8 cellular contexts compared by ENCODE assay signal in the genomic region with DNA sequence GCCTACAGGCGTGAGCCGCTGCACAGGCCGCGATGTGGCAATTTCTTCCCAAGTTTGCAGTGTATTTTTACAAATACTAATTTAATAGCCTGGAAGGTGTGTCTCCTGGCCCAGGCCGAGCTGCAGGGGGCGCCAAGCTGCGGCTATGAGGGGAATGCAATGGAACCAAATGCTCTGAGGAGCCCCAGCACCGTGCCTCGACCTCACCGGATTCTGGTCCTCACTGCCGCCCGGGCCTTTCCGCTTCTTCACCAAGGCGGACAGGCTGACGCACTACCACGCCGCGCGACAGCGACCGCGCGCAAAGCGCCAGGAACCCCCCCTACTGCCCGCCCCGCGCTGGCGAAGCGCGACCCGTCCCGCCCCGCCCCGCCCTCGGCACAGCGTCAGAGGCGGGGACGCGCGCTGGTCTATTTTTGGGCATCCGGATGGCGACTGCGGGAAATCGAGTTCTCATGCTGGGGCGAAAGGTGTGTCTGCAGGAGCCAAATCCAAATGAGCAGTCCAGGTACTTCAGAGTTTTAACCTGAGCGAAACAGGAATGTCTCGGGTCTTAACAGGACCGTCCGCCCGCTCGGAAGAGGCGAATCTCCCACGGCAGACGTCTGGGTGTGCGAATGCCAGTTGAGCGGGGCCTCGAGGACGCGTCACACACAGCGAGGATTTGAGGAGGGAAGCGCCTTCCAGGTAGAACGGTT. TPM values are rescaled to one million over a fixed set of nuclear protein-coding genes. Genes with fewer than 3 reads are reported as not detected.
A peak's percentile ranks its signal among the peaks of the same experiment; 100 is the strongest.
DNase-seq lines count a peak whose midpoint lies in the region; ATAC-seq and TF ChIP-seq lines count a peak whose summit lies in the region.

No MANE protein-coding gene starts in this region.

- H3K9me3 ChIP-seq in Panc1 (ENCODE audit: control insufficient read depth, insufficient read depth, low read depth, low read length), result no peaks in the 10 kb centered on the region; the same call in 1 of the 2 replicates
- peaks cover 0 to 9% (median 0%) of the 10 kb centered on the region in 3 donors for H3K9me3 ChIP-seq in gastroesophageal sphincter
- no peaks in the 10 kb centered on the region for H3K9me3 ChIP-seq in neural progenitor cell (ENCODE audit: low read depth)

- peaks cover 3% of the 10 kb centered on the region for H3K27me3 Mint-ChIP-seq in activated naive CD4-positive, alpha-beta T cell treated with anti-CD3 and anti-CD28 coated beads for 36 hours (ENCODE audit: low read depth)
- peaks cover 4% of the 10 kb centered on the region for H3K27me3 Mint-ChIP-seq in neural progenitor cell (ENCODE audit: insufficient read depth, low read depth)

- intact Hi-C loops in Panc1 (cut with micrococcal nuclease; ENCODE audit: unreplicated experiment), result no loop called here
- intact Hi-C loops in activated naive CD4-positive, alpha-beta T cell treated with anti-CD3 and anti-CD28 coated beads for 36 hours (cut with micrococcal nuclease), result loop anchor here (1.0 kb wide), 2 partner anchors 92 to 168 kb away; a partner anchor contains a TSS

- peaks cover under 1% of the 10 kb centered on the region for H3K36me3 Mint-ChIP-seq in activated naive CD4-positive, alpha-beta T cell treated with anti-CD3 and anti-CD28 coated beads for 36 hours (ENCODE audit: low read depth)
- H3K36me3 Mint-ChIP-seq in neural progenitor cell, result no peaks in the 10 kb centered on the region

- BruUV-seq in Panc1 (replicated peaks; lab: Mats Ljungman, UMichigan), result no TSS peak

- WGBS in gastroesophageal sphincter (ENCODE audit: low coverage in 1 of 2), 2 donors, result 1% methylated on average over 13 of the region's 62 CpGs; no CpG with 5 or more reads in 1 of the 2 donors

- H3K4me3 Mint-ChIP-seq in activated naive CD4-positive, alpha-beta T cell treated with anti-CD3 and anti-CD28 coated beads for 36 hours, result peak overlapping the region; percentile 85
- peak overlapping the region; percentile 61 for H3K4me3 Mint-ChIP-seq in neural progenitor cell

- H3F3A ChIP-seq in neural progenitor cell (ENCODE audit: low read depth), result no peaks in the 10 kb centered on the region

- TF ChIP-seq CTCF in Panc1 (IDR thresholded peaks at IDR 0.05) (peak; percentile 81), gastroesophageal sphincter (IDR thresholded peaks at IDR 0.05) (peak; percentile 12 to 75 (median 54)), neural progenitor cell (IDR thresholded peaks at IDR 0.05) (peak; percentile 59)

- H2AFZ ChIP-seq in neural progenitor cell (replicated peaks), result peak overlapping the region; percentile 78

- peaks cover 3% of the 10 kb centered on the region for H3K4me1 Mint-ChIP-seq in activated naive CD4-positive, alpha-beta T cell treated with anti-CD3 and anti-CD28 coated beads for 36 hours (ENCODE audit: low read depth)
- no peaks in the 10 kb centered on the region for H3K4me1 Mint-ChIP-seq in neural progenitor cell

- H3K27me3 ChIP-seq in Panc1 (ENCODE audit: control insufficient read depth, insufficient read depth, low read length) (no peaks in the 10 kb centered on the region), gastroesophageal sphincter (no peaks in the 10 kb centered on the region), neural progenitor cell (no peaks in the 10 kb centered on the region)

- no peaks in the 10 kb centered on the region for H3K79me2 ChIP-seq in neural progenitor cell (ENCODE audit: low read depth)

- H4K20me1 ChIP-seq in neural progenitor cell (ENCODE audit: low read depth), result no peaks in the 10 kb centered on the region

- H3K4me2 ChIP-seq in neural progenitor cell, result peak overlapping the region; percentile 62

- H3K4me1 ChIP-seq in Panc1 (ENCODE audit: control insufficient read depth, insufficient read depth, low read length) (no peaks in the 10 kb centered on the region), gastroesophageal sphincter (peaks cover 0 to 24% (median 8%) of the 10 kb centered on the region in 3 donors), neural progenitor cell (no peaks in the 10 kb centered on the region)

- ATAC-seq in Panc1, result peak; percentile 99
- ATAC-seq in gastroesophageal sphincter, result peak; percentile 97
- ATAC-seq in HG02885 (IDR thresholded peaks at IDR 0.05; ENCODE audit: poor library complexity, unreplicated experiment), result no peak
- ATAC-seq in GM21576 (IDR thresholded peaks at IDR 0.05; ENCODE audit: unreplicated experiment), result no peak

- H3K4me3 ChIP-seq in Panc1 (ENCODE audit: low read depth in 2 of 2, low read length in 2 of 2) (peak overlapping the region; percentile 64 to 88), gastroesophageal sphincter (peak overlapping the region; percentile 60 to 72), neural progenitor cell (peak overlapping the region; percentile 45)

- no peak for TF ChIP-seq EP300 in gastroesophageal sphincter (IDR thresholded peaks at IDR 0.05)

- CTCF ChIA-PET in Panc1 (lab: Charles Lee), result no interaction called here
- CTCF ChIA-PET in activated naive CD4-positive, alpha-beta T cell treated with anti-CD3 and anti-CD28 coated beads for 36 hours (lab: Charles Lee), result interaction anchor here (0.6 to 1.6 kb wide), 5 partner anchors 12 to 361 kb away, joined by 3 to 11 read pairs (median 4); no protein-coding TSS in a partner anchor

- peak overlapping the region; percentile 72 for H3K27ac Mint-ChIP-seq in activated naive CD4-positive, alpha-beta T cell treated with anti-CD3 and anti-CD28 coated beads for 36 hours
- no peak overlapping the region for H3K27ac Mint-ChIP-seq in neural progenitor cell

- POLR2A ChIA-PET in Panc1 (lab: Charles Lee), result interaction anchor here (0.7 kb wide), 1 partner anchor 172 kb away, joined by 3 read pairs; no protein-coding TSS in a partner anchor

- H3K27ac ChIP-seq in Panc1 (ENCODE audit: low read length) (peak overlapping the region; percentile 88), gastroesophageal sphincter (peak overlapping the region; percentile 66 to 91 (median 84)), neural progenitor cell (no peak overlapping the region)

- TF ChIP-seq POLR2A in gastroesophageal sphincter (IDR thresholded peaks at IDR 0.05), result peak; percentile 16 to 29

- in situ Hi-C loops in Panc1 (cut with HindIII; ENCODE audit: low pct_unique_long_range_greater_than_20kb, low sequenced_read_pairs), result no loop called here

- H3K36me3 ChIP-seq in Panc1 (ENCODE audit: control insufficient read depth, insufficient read depth, low read length), result no peaks in the 10 kb centered on the region
- H3K36me3 ChIP-seq in gastroesophageal sphincter, result no peaks in the 10 kb centered on the region
- H3K36me3 ChIP-seq in neural progenitor cell, result no peaks in the 10 kb centered on the region

- DNase-seq in GM04504 (ENCODE audit: low read depth), result peak; percentile 35
- peak; percentile 25 for DNase-seq in Panc1 (ENCODE audit: low read depth, low spot score)
- DNase-seq in activated naive CD4-positive, alpha-beta T cell treated with anti-CD3 and anti-CD28 coated beads for 36 hours, result peak; percentile 85
- DNase-seq in neural progenitor cell (ENCODE audit: low spot score), result peak; percentile 71
- peak; percentile 60 to 82 (median 74) for DNase-seq in stimulated activated naive CD4-positive, alpha-beta T cell (lab: John Stamatoyannopoulos, UW)

- H3K9me3 Mint-ChIP-seq in activated naive CD4-positive, alpha-beta T cell treated with anti-CD3 and anti-CD28 coated beads for 36 hours, result peaks cover 3% of the 10 kb centered on the region
- peaks cover 16% of the 10 kb centered on the region for H3K9me3 Mint-ChIP-seq in neural progenitor cell

- H3K9ac ChIP-seq in neural progenitor cell, result no peak overlapping the region

RNA-seq across cellular contexts. Expression of a gene that starts 31.7 kb away (rescaled TPM):
- total RNA-seq in Panc1 (2021; ENCODE audit: unreplicated experiment) (14.0 TPM), gastroesophageal sphincter (10 to 100 TPM; 17.7 to 39.7 (median 26.6) TPM), neural progenitor cell (ENCODE audit: low replicate concordance) (4.2 and 5.1 TPM in 2 replicates)
- 5.6 TPM for polyA plus RNA-seq in Panc1 (2012; ENCODE audit: insufficient read length)
- total RNA-seq in activated naive CD4-positive, alpha-beta T cell treated with anti-CD3 and anti-CD28 coated beads for 36 hours, result 1 to 10 TPM; 4.0 to 4.8 TPM

Comparison
In these comparisons a context has a peak if more than half of its experiments do, and no peak if none do; other contexts are left out.
1. DNase-seq: peak in every context shown above with its lines; median percentile 85 in activated naive CD4-positive, alpha-beta T cell treated with anti-CD3 and anti-CD28 coated beads for 36 hours; 74 in stimulated activated naive CD4-positive, alpha-beta T cell; 71 in neural progenitor cell; 35 in GM04504; 25 in Panc1.
2. ATAC-seq: peak in Panc1 (single experiment) and gastroesophageal sphincter (single experiment); none in HG02885 (single experiment) and GM21576 (single experiment).
3. Peak in every context shown above with its lines, with median percentiles within 50 percentile points of each other: H3K4me3 ChIP-seq and CTCF ChIP-seq.